15 cellular contexts compared by ENCODE assay signal in the genomic region with DNA sequence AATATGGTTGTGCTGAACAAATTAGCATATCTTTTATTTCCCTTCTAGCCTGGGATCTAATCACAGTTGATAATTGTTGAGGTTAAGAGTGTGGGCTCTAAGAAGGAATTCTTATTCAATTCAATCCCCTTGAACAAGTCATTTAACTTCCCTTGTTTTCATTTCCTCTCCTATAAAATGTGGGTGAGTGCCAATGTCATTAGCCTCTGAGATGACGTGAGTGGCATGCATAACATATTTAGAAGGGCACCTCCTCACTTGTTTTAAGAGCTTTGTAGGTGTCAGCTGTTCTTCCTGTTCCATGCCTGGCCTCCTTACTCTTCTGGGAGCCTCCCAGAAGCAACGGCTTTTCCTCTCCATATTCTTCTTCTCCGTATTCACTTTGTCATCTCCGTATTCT.
"Had no signal": no experiment of that assay in that cellular context is flagged by ENCODE, and none has a peak within 500 bp of the region (broad histone marks: within the 10 kb centered on the region; RNA-seq: fewer than 3 reads in every experiment).

No MANE protein-coding gene starts in this region.

- H3K27ac ChIP-seq: cardiac muscle cell, lower lobe of right lung, parathyroid adenoma, thoracic aorta, upper lobe of right lung had no signal

- DNase-seq: activated CD4-positive, alpha-beta T cell treated with anti-CD3 and anti-CD28 coated beads for 1 hour; activated CD8-positive, alpha-beta memory T cell treated with anti-CD3 and anti-CD28 coated beads for 24 hours; activated CD8-positive, alpha-beta memory T cell treated with anti-CD3 and anti-CD28 coated beads, Interleukin-2, amount 50 U/mL, for 48 hours; activated gamma-delta T cell; effector memory CD4-positive, alpha-beta T cell; hippocampal formation; lower lobe of right lung; retina; stimulated activated naive B cell treated with anti-CD40 and anti-IgM and Interleukin-4, amounts not matched to agents 10 μg/mL and 1 μg/mL and 100 μg/mL, for 72 hours; T1000; upper lobe of right lung had no signal

- H3K27me3 ChIP-seq: cardiac muscle cell, upper lobe of right lung had no signal

- H3K4me3 ChIP-seq: cardiac muscle cell, lower lobe of right lung, thoracic aorta, upper lobe of right lung had no signal

- H3K9ac ChIP-seq: parathyroid adenoma had no signal

- H3K9me3 ChIP-seq: lower lobe of right lung, thoracic aorta, upper lobe of right lung had no signal

- H2AFZ ChIP-seq: parathyroid adenoma had no signal

- FAIRE-seq: astrocyte had no signal

- ATAC-seq: lower lobe of right lung; stimulated activated naive B cell treated with anti-CD40 and anti-IgM and Interleukin-4, amounts not matched to agents 10 μg/mL and 1 μg/mL and 100 μg/mL, for 72 hours; upper lobe of right lung had no signal

- H3K79me2 ChIP-seq: parathyroid adenoma had no signal

- H3K36me3 ChIP-seq: cardiac muscle cell, lower lobe of right lung, thoracic aorta, upper lobe of right lung had no signal

- H3K4me1 ChIP-seq: lower lobe of right lung, parathyroid adenoma, upper lobe of right lung had no signal
